ENCODE assay signal across 8 cellular contexts in genomic region chr15:63277044-63277892, GRCh38. TPM values are rescaled to one million over a fixed set of nuclear protein-coding genes. Genes with fewer than 3 reads are reported as not detected.
DNase-seq lines count a peak whose midpoint lies in the region; ATAC-seq and TF ChIP-seq lines count a peak whose summit lies in the region.

Gene APH1B, plus strand, starts transcription at chr15:63277605. Its CDS starts 19 bp downstream, at chr15:63277624.

- H3K4me3 Mint-ChIP-seq in chondrocyte (ENCODE audit: unreplicated experiment), result peak within 1 kb of the TSS; percentile 86

- H3K27me3 Mint-ChIP-seq in chondrocyte (ENCODE audit: low read depth), result no peaks in the 10 kb centered on the region

- no peaks in the 10 kb centered on the region for H3K9me3 Mint-ChIP-seq in chondrocyte (ENCODE audit: low read depth)

- DNase-seq in DMS 273 (lab: John Stamatoyannopoulos, UW; ENCODE audit: unreplicated experiment), result peak; percentile 87
- no peak for DNase-seq in DMS 273 treated with DMSO at 0.1 percent for 48 hours (lab: John Stamatoyannopoulos, UW)
- DNase-seq in NCI-H2227 treated with DMSO at 0.1 percent for 48 hours (lab: John Stamatoyannopoulos, UW), result peak; percentile 27
- DNase-seq in activated CD4-positive, alpha-beta T cell treated with anti-CD3 and anti-CD28 coated beads for 1 hour, result peak; percentile 74
- DNase-seq in chondrocyte (ENCODE audit: low spot score), result peak; percentile 88
- peak; percentile 74 for DNase-seq in kidney tubule cell (ENCODE audit: low spot score)
- peak; percentile 71 for DNase-seq in stimulated activated CD4-positive, alpha-beta T cell treated with anti-CD3 and anti-CD28 coated beads, Interleukin-1b, Interleukin-23, amount 100 ng/mL, for 4 hours (ENCODE audit: low read depth in 2 of 2)

- TF ChIP-seq CTCF in chondrocyte (IDR thresholded peaks at IDR 0.05), result peak; percentile 37

- peaks cover 29% of the 10 kb centered on the region for H3K4me1 Mint-ChIP-seq in chondrocyte (ENCODE audit: low read depth)

- H3K36me3 Mint-ChIP-seq in chondrocyte (ENCODE audit: low read depth), result peaks cover 2% of the 10 kb centered on the region

- H3K27ac Mint-ChIP-seq in chondrocyte (ENCODE audit: unreplicated experiment), result peak within 1 kb of the TSS; percentile 91

- peak; percentile 59 for ATAC-seq in HG02981 (IDR thresholded peaks at IDR 0.05; ENCODE audit: unreplicated experiment)

RNA-seq across cellular contexts. Expression of gene APH1B, which starts in this region (rescaled TPM):
- total RNA-seq in chondrocyte, result 12.0 to 20.1 TPM (median 17.4 TPM) in 3 replicates
